In genomic region chr2:64738026-64738425, GRCh38 we compare ENCODE assay signal across 17 cellular contexts.
A peak's percentile ranks its signal among the peaks of the same experiment; 100 is the strongest.
DNase-seq lines count a peak whose midpoint lies in the region; ATAC-seq, FAIRE-seq and TF ChIP-seq lines count a peak whose summit lies in the region.
"Had no signal": no experiment of that assay in that cellular context is flagged by ENCODE, and none has a peak within 500 bp of the region (broad histone marks: within the 10 kb centered on the region; RNA-seq: fewer than 3 reads in every experiment).

No MANE protein-coding gene starts in this region.

- no peak overlapping the region for H3K27ac ChIP-seq in small intestine (ENCODE audit: low read depth in 1 of 2, low read length in 1 of 2)
- H3K27ac ChIP-seq: adrenal gland, BLaER1, esophagus squamous epithelium, testis had no signal

- H3K4me3 ChIP-seq in small intestine (ENCODE audit: low read depth in 1 of 2, low read length in 2 of 2) (no peak overlapping the region), BE2C (ENCODE audit: low read depth, low read length) (no peak overlapping the region)
- H3K4me3 ChIP-seq: adrenal gland, BLaER1, esophagus squamous epithelium, lung, testis had no signal

- WGBS in small intestine, 3 donors: 80 to 100% (median 94%) methylated on average over 1 of the region's 1 CpG

- no peak for FAIRE-seq in small intestine (lab: Jason Lieb, UNC)

- no peak for TF ChIP-seq CTCF in BE2C (IDR thresholded peaks at IDR 0.05; ENCODE audit: low read depth, low read length)

- H3K36me3 ChIP-seq in small intestine (ENCODE audit: control insufficient read depth in 2 of 2, insufficient read depth in 2 of 2, low read length in 2 of 2) (no peaks in the 10 kb centered on the region), BE2C (no peaks in the 10 kb centered on the region)
- H3K36me3 ChIP-seq: adrenal gland, BLaER1, esophagus squamous epithelium had no signal

- no peaks in the 10 kb centered on the region for H3K9me3 ChIP-seq in small intestine (ENCODE audit: control insufficient read depth, low read depth)
- H3K9me3 ChIP-seq in BE2C: no peaks in the 10 kb centered on the region
- H3K9me3 ChIP-seq: adrenal gland, BLaER1, esophagus squamous epithelium, testis had no signal

- H3K27me3 Mint-ChIP-seq in T-helper 2 cell treated with Interferon-gamma antibody and Interleukin-4, amounts not matched to agents 5 μg/mL and 100 μg/mL, for 36 hours (ENCODE audit: low read depth): no peaks in the 10 kb centered on the region
- H3K27me3 Mint-ChIP-seq in immature natural killer cell (ENCODE audit: low read depth in 3 of 3): no peaks in the 10 kb centered on the region

- H3K36me3 Mint-ChIP-seq in T-helper 2 cell treated with Interferon-gamma antibody and Interleukin-4, amounts not matched to agents 5 μg/mL and 100 μg/mL, for 36 hours (ENCODE audit: low read depth): peaks cover 21% of the 10 kb centered on the region
- no peaks in the 10 kb centered on the region for H3K36me3 Mint-ChIP-seq in immature natural killer cell

- H3K4me1 ChIP-seq in small intestine (ENCODE audit: control insufficient read depth in 2 of 2, insufficient read depth in 1 of 2, low read depth in 1 of 2, low read length in 1 of 2) (no peaks in the 10 kb centered on the region), BE2C (no peaks in the 10 kb centered on the region)
- H3K4me1 ChIP-seq: BLaER1, testis had no signal

- no peak for DNase-seq in T-helper 2 cell treated with Interferon-gamma antibody and Interleukin-4, amounts not matched to agents 5 μg/mL and 100 μg/mL, for 36 hours (ENCODE audit: low spot score)
- DNase-seq in SW480 (ENCODE audit: low spot score) (no peak), small intestine (no peak), immature natural killer cell (no peak), BE2C (no peak)
- DNase-seq: activated CD4-positive, alpha-beta T cell treated with anti-CD3 and anti-CD28 coated beads, Interleukin-2, amount 50 U/mL, for 48 hours; adrenal gland; esophagus squamous epithelium; NCI-H1092; NCI-H446 treated with DMSO at 0.1 percent for 48 hours; testis had no signal

- H3K27ac Mint-ChIP-seq in T-helper 2 cell treated with Interferon-gamma antibody and Interleukin-4, amounts not matched to agents 5 μg/mL and 100 μg/mL, for 36 hours: peak overlapping the region; percentile 83
- no peak overlapping the region for H3K27ac Mint-ChIP-seq in immature natural killer cell

- H3K4me3 Mint-ChIP-seq in T-helper 2 cell treated with Interferon-gamma antibody and Interleukin-4, amounts not matched to agents 5 μg/mL and 100 μg/mL, for 36 hours: peak overlapping the region; percentile 62
- no peak overlapping the region for H3K4me3 Mint-ChIP-seq in immature natural killer cell
- H3K4me3 Mint-ChIP-seq: HFFc6 had no signal

- H3K27me3 ChIP-seq in small intestine (ENCODE audit: control insufficient read depth in 2 of 2, insufficient read depth in 2 of 2, low read length in 2 of 2) (no peaks in the 10 kb centered on the region), BE2C (no peaks in the 10 kb centered on the region)
- H3K27me3 ChIP-seq: adrenal gland, BLaER1, esophagus squamous epithelium, testis had no signal

- no peaks in the 10 kb centered on the region for H3K9me3 Mint-ChIP-seq in T-helper 2 cell treated with Interferon-gamma antibody and Interleukin-4, amounts not matched to agents 5 μg/mL and 100 μg/mL, for 36 hours
- no peaks in the 10 kb centered on the region for H3K9me3 Mint-ChIP-seq in immature natural killer cell
- H3K9me3 Mint-ChIP-seq: HFFc6 had no signal

- peaks cover 40% of the 10 kb centered on the region for H3K4me1 Mint-ChIP-seq in T-helper 2 cell treated with Interferon-gamma antibody and Interleukin-4, amounts not matched to agents 5 μg/mL and 100 μg/mL, for 36 hours (ENCODE audit: low read depth)
- no peaks in the 10 kb centered on the region for H3K4me1 Mint-ChIP-seq in immature natural killer cell

- ATAC-seq in GM18511 (IDR thresholded peaks at IDR 0.05; ENCODE audit: unreplicated experiment) (peak; percentile 93), GM19452 (IDR thresholded peaks at IDR 0.05; ENCODE audit: unreplicated experiment) (peak; percentile 76), HG02885 (IDR thresholded peaks at IDR 0.05; ENCODE audit: poor library complexity, unreplicated experiment) (peak; percentile 77)
